In genomic region chr15:68386587-68387287, GRCh38 we compare ENCODE assay signal across 17 cellular contexts. TPM values are rescaled to one million over a fixed set of nuclear protein-coding genes. Genes with fewer than 3 reads are reported as not detected.
DNase-seq lines count a peak whose midpoint lies in the region; ATAC-seq and TF ChIP-seq lines count a peak whose summit lies in the region.
"Had no signal": no experiment of that assay in that cellular context is flagged by ENCODE, and none has a peak within 500 bp of the region (broad histone marks: within the 10 kb centered on the region; RNA-seq: fewer than 3 reads in every experiment).

No MANE protein-coding gene starts in this region.

- 85% methylated on average over 9 of the region's 9 CpGs for WGBS in esophagus muscularis mucosa
- 71 to 78% (median 76%) methylated on average over 9 of the region's 9 CpGs for WGBS in stomach, 5 donors

- no peaks in the 10 kb centered on the region for H3K36me3 Mint-ChIP-seq in activated CD4-positive, alpha-beta memory T cell treated with anti-CD3 and anti-CD28 coated beads for 36 hours
- no peaks in the 10 kb centered on the region for H3K36me3 Mint-ChIP-seq in activated CD4-positive, alpha-beta memory T cell treated with anti-CD3 and anti-CD28 coated beads, Interleukin-2, amount 10 ng/mL, durations not matched to agents 7 days and 5 days (ENCODE audit: low read depth)

- peaks cover 0 to 46% (median 0%) of the 10 kb centered on the region in 4 donors for H3K27me3 ChIP-seq in esophagus muscularis mucosa
- peaks cover 0 to 22% (median 0%) of the 10 kb centered on the region in 3 donors for H3K27me3 ChIP-seq in stomach
- H3K27me3 ChIP-seq: MG63 had no signal

- H3K27me3 Mint-ChIP-seq in activated CD4-positive, alpha-beta memory T cell treated with anti-CD3 and anti-CD28 coated beads for 36 hours: peaks cover 11% of the 10 kb centered on the region
- peaks cover 4% of the 10 kb centered on the region for H3K27me3 Mint-ChIP-seq in activated CD4-positive, alpha-beta memory T cell treated with anti-CD3 and anti-CD28 coated beads, Interleukin-2, amount 10 ng/mL, durations not matched to agents 7 days and 5 days

- no peak for ATAC-seq in HG03439 (IDR thresholded peaks at IDR 0.05; ENCODE audit: unreplicated experiment)
- ATAC-seq: HepG2 had no signal

- no peaks in the 10 kb centered on the region for H3K4me1 ChIP-seq in HEK293 (ENCODE audit: control insufficient read depth, insufficient read depth, low read length)
- peaks cover 0 to 14% (median 4%) of the 10 kb centered on the region in 4 donors for H3K4me1 ChIP-seq in esophagus muscularis mucosa
- H3K4me1 ChIP-seq in stomach: peaks cover 0 to 7% (median 0%) of the 10 kb centered on the region in 4 donors

- no peaks in the 10 kb centered on the region for H3K4me1 Mint-ChIP-seq in activated CD4-positive, alpha-beta memory T cell treated with anti-CD3 and anti-CD28 coated beads for 36 hours (ENCODE audit: low read depth)
- peaks cover 20% of the 10 kb centered on the region for H3K4me1 Mint-ChIP-seq in activated CD4-positive, alpha-beta memory T cell treated with anti-CD3 and anti-CD28 coated beads, Interleukin-2, amount 10 ng/mL, durations not matched to agents 7 days and 5 days

- CTCF ChIA-PET in activated CD4-positive, alpha-beta memory T cell treated with anti-CD3 and anti-CD28 coated beads for 36 hours (lab: Charles Lee): interaction anchor here (1.5 kb wide), 1 partner anchor 80 kb away, joined by 6 read pairs; no protein-coding TSS in a partner anchor
- CTCF ChIA-PET in activated CD4-positive, alpha-beta memory T cell treated with anti-CD3 and anti-CD28 coated beads, Interleukin-2, amount 10 ng/mL, durations not matched to agents 7 days and 5 days (lab: Charles Lee): interaction anchor here (1.6 to 1.8 kb wide), 2 partner anchors 80 to 134 kb away, joined by 4 to 8 read pairs; no protein-coding TSS in a partner anchor
- CTCF ChIA-PET in HEK293 (lab: Yijun Ruan, JAX): interaction anchor here (0.5 to 1.9 kb wide), 2 partner anchors 74 to 134 kb away, joined by 4 to 5 read pairs; no protein-coding TSS in a partner anchor

- intact Hi-C loops in activated CD4-positive, alpha-beta memory T cell treated with anti-CD3 and anti-CD28 coated beads for 36 hours (cut with micrococcal nuclease): no loop called here
- intact Hi-C loops in esophagus muscularis mucosa (cut with DNase I) (no loop called here), stomach (cut with DNase I; ENCODE audit: low total_unique reads) (loop anchor here (10.0 kb wide), 2 partner anchors 82 to 132 kb away; no protein-coding TSS in a partner anchor)

- no peak overlapping the region for H3K27ac Mint-ChIP-seq in activated CD4-positive, alpha-beta memory T cell treated with anti-CD3 and anti-CD28 coated beads for 36 hours
- H3K27ac Mint-ChIP-seq in activated CD4-positive, alpha-beta memory T cell treated with anti-CD3 and anti-CD28 coated beads, Interleukin-2, amount 10 ng/mL, durations not matched to agents 7 days and 5 days: no peak overlapping the region

- POLR2A ChIA-PET in activated CD4-positive, alpha-beta memory T cell treated with anti-CD3 and anti-CD28 coated beads for 36 hours (lab: Charles Lee): no interaction called here
- POLR2A ChIA-PET in activated CD4-positive, alpha-beta memory T cell treated with anti-CD3 and anti-CD28 coated beads, Interleukin-2, amount 10 ng/mL, durations not matched to agents 7 days and 5 days (lab: Charles Lee): no interaction called here
- POLR2A ChIA-PET in HEK293 (lab: Yijun Ruan, JAX): no interaction called here

- TF ChIP-seq EP300 in esophagus muscularis mucosa (IDR thresholded peaks at IDR 0.05): no peak
- no peak for TF ChIP-seq EP300 in stomach (IDR thresholded peaks at IDR 0.05)

- no peak for TF ChIP-seq POLR2A in esophagus muscularis mucosa (IDR thresholded peaks at IDR 0.05; ENCODE audit: low read depth)
- TF ChIP-seq POLR2A in stomach (IDR thresholded peaks at IDR 0.05): no peak

- no peaks in the 10 kb centered on the region for H3K9me3 Mint-ChIP-seq in activated CD4-positive, alpha-beta memory T cell treated with anti-CD3 and anti-CD28 coated beads for 36 hours
- peaks cover under 1% of the 10 kb centered on the region for H3K9me3 Mint-ChIP-seq in activated CD4-positive, alpha-beta memory T cell treated with anti-CD3 and anti-CD28 coated beads, Interleukin-2, amount 10 ng/mL, durations not matched to agents 7 days and 5 days

- no peaks in the 10 kb centered on the region for H3K9me3 ChIP-seq in HEK293 (ENCODE audit: control insufficient read depth, insufficient read depth, low read depth, low read length)
- H3K9me3 ChIP-seq in esophagus muscularis mucosa: no peaks in the 10 kb centered on the region
- H3K9me3 ChIP-seq in stomach: no peaks in the 10 kb centered on the region

- no peak overlapping the region for H3K4me3 Mint-ChIP-seq in activated CD4-positive, alpha-beta memory T cell treated with anti-CD3 and anti-CD28 coated beads for 36 hours
- H3K4me3 Mint-ChIP-seq in activated CD4-positive, alpha-beta memory T cell treated with anti-CD3 and anti-CD28 coated beads, Interleukin-2, amount 10 ng/mL, durations not matched to agents 7 days and 5 days: no peak overlapping the region

- H3K27ac ChIP-seq in HEK293 (ENCODE audit: extremely low read depth, low read depth, low read length): no peak overlapping the region
- no peak overlapping the region for H3K27ac ChIP-seq in esophagus muscularis mucosa (replicated peaks in 1 of 4)
- no peak overlapping the region for H3K27ac ChIP-seq in stomach

- TF ChIP-seq CTCF in HEK293 (tag by site-specific recombination; IDR thresholded peaks at IDR 0.05) (no peak), esophagus muscularis mucosa (IDR thresholded peaks at IDR 0.05) (no peak), stomach (IDR thresholded peaks at IDR 0.05) (no peak)

- H3K4me3 ChIP-seq in HEK293 (ENCODE audit: low read depth, low read length) (no peak overlapping the region), esophagus muscularis mucosa (no peak overlapping the region), stomach (no peak overlapping the region)
- H3K4me3 ChIP-seq: MG63 had no signal

- H3K36me3 ChIP-seq in HEK293 (ENCODE audit: control insufficient read depth in 2 of 2, insufficient read depth in 1 of 2, low read length in 2 of 2) (no peaks in the 10 kb centered on the region), esophagus muscularis mucosa (no peaks in the 10 kb centered on the region), stomach (no peaks in the 10 kb centered on the region)

- peak; percentile 3 for DNase-seq in activated CD4-positive, alpha-beta memory T cell treated with anti-CD3 and anti-CD28 coated beads for 36 hours
- no peak for DNase-seq in activated CD4-positive, alpha-beta memory T cell treated with anti-CD3 and anti-CD28 coated beads, Interleukin-2, amount 10 ng/mL, durations not matched to agents 7 days and 5 days
- DNase-seq in esophagus muscularis mucosa (ENCODE audit: extremely low spot score): peak; percentile 10
- peak; percentile 11 for DNase-seq in stomach
- DNase-seq in GF-D8 (lab: John Stamatoyannopoulos, UW): no peak
- DNase-seq in NCI-H1930 (lab: John Stamatoyannopoulos, UW): no peak
- DNase-seq: 8988T, C1 segment of cervical spinal cord, MG63, NCI-H1092 treated with DMSO at 0.1 percent for 48 hours, NCI-H1694 treated with DMSO at 0.1 percent for 48 hours, NCI-H2171, NCI-H446 treated with DMSO at 0.1 percent for 48 hours, NCI-H774 had no signal

TF ChIP-seq in HEK293, 187 proteins besides CTCF, POLR2A, EP300 and RAD21:
- peak; percentile 94 for TF ChIP-seq PRDM1 (tag by site-specific recombination; IDR thresholded peaks at IDR 0.05)
- no peak for TF ChIP-seq PRDM4 (tag by site-specific recombination; IDR thresholded peaks at IDR 0.05)

RNA-seq across cellular contexts. Expression of gene ITGA11, which starts 45.2 kb away (rescaled TPM):
- total RNA-seq in activated CD4-positive, alpha-beta memory T cell treated with anti-CD3 and anti-CD28 coated beads for 36 hours: under 1 TPM; 0.56 to 0.59 TPM
- under 1 TPM; 0.20 to 0.73 TPM for total RNA-seq in activated CD4-positive, alpha-beta memory T cell treated with anti-CD3 and anti-CD28 coated beads, Interleukin-2, amount 10 ng/mL, durations not matched to agents 7 days and 5 days
- 10 to 100 TPM in 2 of 4 donors, 1 to 10 TPM in 2; 3.3 to 15.8 (median 8.6) TPM for total RNA-seq in esophagus muscularis mucosa
- total RNA-seq in stomach: 10 to 100 TPM in 1 of 5 donors, 1 to 10 TPM in 3, under 1 TPM in 1; 0.58 to 12.1 (median 4.3) TPM
- polyA plus RNA-seq in stomach: under 1 TPM; 0.08 to 1.00 (median 0.92) TPM
- total RNA-seq: HepG2 had no signal
- polyA plus RNA-seq: HepG2 had no signal

Comparison
In these comparisons a context has a peak if more than half of its experiments do, and no peak if none do; other contexts are left out.
1. DNase-seq: peak in activated CD4-positive, alpha-beta memory T cell treated with anti-CD3 and anti-CD28 coated beads for 36 hours (single experiment), esophagus muscularis mucosa (single experiment) and stomach (single experiment); none in activated CD4-positive, alpha-beta memory T cell treated with anti-CD3 and anti-CD28 coated beads, Interleukin-2, amount 10 ng/mL, durations not matched to agents 7 days and 5 days (single experiment), GF-D8 (single experiment) and NCI-H1930 (0 of 2).